Comparison of ENCODE assay signal across 8 cellular contexts in genomic region chr16:180921-181667, GRCh38. TPM values are rescaled to one million over a fixed set of nuclear protein-coding genes. Genes with fewer than 3 reads are reported as not detected.
DNase-seq lines count a peak whose midpoint lies in the region; ATAC-seq, FAIRE-seq and TF ChIP-seq lines count a peak whose summit lies in the region.

No MANE protein-coding gene starts in this region.

- H3K9me3 Mint-ChIP-seq in GM23338, result no peaks in the 10 kb centered on the region; the same call in 2 of the 3 replicates

- H3K27ac Mint-ChIP-seq in GM23338, result no peak overlapping the region

- H3K27me3 ChIP-seq in BJ (ENCODE audit: control insufficient read depth, insufficient read depth, low read length) (peaks cover 10% of the 10 kb centered on the region), GM23338 (ENCODE audit: insufficient read depth) (peaks cover 48% of the 10 kb centered on the region), bronchial epithelial cell (ENCODE audit: control insufficient read depth, insufficient read depth, low read length) (peaks cover 13% of the 10 kb centered on the region)

- DNase-seq in BJ (ENCODE audit: low read depth) (no peak), GM23338 (ENCODE audit: low spot score) (peak; percentile 92), NCI-H2196 (lab: John Stamatoyannopoulos, UW; ENCODE audit: unreplicated experiment) (peak; percentile 90), bronchial epithelial cell (ENCODE audit: low read depth) (peak; percentile 24), islet precursor cell (peak; percentile 87)
- DNase-seq in activated CD4-positive, CD25-positive, alpha-beta regulatory T cell (lab: John Stamatoyannopoulos, UW), result peak; percentile 70 to 77 (median 72)
- peak; percentile 80 to 85 for DNase-seq in stimulated activated CD4-positive, alpha-beta T cell treated with anti-CD3 and anti-CD28 coated beads, Interleukin-15, amount 100 ng/mL, for 48 hours (ENCODE audit: low read depth in 2 of 2)

- H3K4me2 ChIP-seq in GM23338, result peak overlapping the region; percentile 80

- no peaks in the 10 kb centered on the region; the same call in 1 of the 3 replicates for H3K4me1 Mint-ChIP-seq in GM23338

- peaks cover 8% of the 10 kb centered on the region for H4K20me1 ChIP-seq in GM23338 (replicated peaks; ENCODE audit: insufficient read depth)

- no peaks in the 10 kb centered on the region; the same call in 1 of the 2 replicates for H3K4me1 ChIP-seq in GM23338 (ENCODE audit: insufficient read depth)

- H3K9me2 ChIP-seq in GM23338 (ENCODE audit: insufficient read depth), result no peaks in the 10 kb centered on the region

- CTCF ChIA-PET in BJ (lab: Yijun Ruan, JAX), result interaction anchor here (0.6 to 2.3 kb wide), 34 partner anchors 9 to 182 kb away, joined by 3 to 18 read pairs (median 4); partner anchors contain the start of gene LUC7L

- ATAC-seq in GM23338, result peak; percentile 73
- ATAC-seq in HG02678 (IDR thresholded peaks at IDR 0.05; ENCODE audit: unreplicated experiment), result no peak

- no peak overlapping the region for H3K27ac ChIP-seq in GM23338 (ENCODE audit: low read depth)

- peaks cover 26% of the 10 kb centered on the region; the same call in 1 of the 2 replicates for H3F3A ChIP-seq in GM23338 (replicated peaks; ENCODE audit: low read depth)

- peak overlapping the region; percentile 66 for H3K4me3 Mint-ChIP-seq in GM23338

- peaks cover 44% of the 10 kb centered on the region for H3K27me3 Mint-ChIP-seq in GM23338 (ENCODE audit: insufficient read depth, low read depth, poor library complexity)

- H3K36me3 ChIP-seq in BJ (ENCODE audit: control insufficient read depth, insufficient read depth, low read length) (no peaks in the 10 kb centered on the region; the same call in 1 of the 2 replicates), GM23338 (ENCODE audit: insufficient read depth) (no peaks in the 10 kb centered on the region), bronchial epithelial cell (ENCODE audit: control insufficient read depth, insufficient read depth, low read length) (peaks cover 4% of the 10 kb centered on the region)

- peak overlapping the region; percentile 56; the same call in 1 of the 2 replicates for H2AFZ ChIP-seq in GM23338

- peaks cover 12% of the 10 kb centered on the region; the same call in 2 of the 3 replicates for H3K36me3 Mint-ChIP-seq in GM23338 (ENCODE audit: low read depth)

- H3K79me2 ChIP-seq in GM23338 (replicated peaks; ENCODE audit: insufficient read depth), result no peaks in the 10 kb centered on the region

- no peak for FAIRE-seq in bronchial epithelial cell (lab: Jason Lieb, UNC)

- POLR2A ChIA-PET in BJ (lab: Charles Lee), result interaction anchor here (0.5 kb wide), 1 partner anchor 65 kb away, joined by 11 read pairs; no protein-coding TSS in a partner anchor

- TF ChIP-seq CTCF in BJ (IDR thresholded peaks at IDR 0.05; ENCODE audit: insufficient read depth, low read depth, low read length) (peak; percentile 89), GM23338 (conservative IDR thresholded peaks at IDR 0.05; ENCODE audit: low read depth in 2 of 2) (peak; percentile 80 to 92), bronchial epithelial cell (IDR thresholded peaks at IDR 0.05; ENCODE audit: insufficient read depth, low read length, severe bottlenecking) (peak; percentile 97)

- peak overlapping the region; percentile 29; the same call in 1 of the 2 replicates for H3K4me3 ChIP-seq in BJ (ENCODE audit: low read depth, low read length)
- peak overlapping the region; percentile 53 for H3K4me3 ChIP-seq in GM23338
- peak overlapping the region; percentile 26 for H3K4me3 ChIP-seq in bronchial epithelial cell (ENCODE audit: low read depth, low read length)

TF ChIP-seq in GM23338, 12 proteins besides CTCF, POLR2A, EP300 and RAD21 (continues in another document):
- TF ChIP-seq, protein P1, sequence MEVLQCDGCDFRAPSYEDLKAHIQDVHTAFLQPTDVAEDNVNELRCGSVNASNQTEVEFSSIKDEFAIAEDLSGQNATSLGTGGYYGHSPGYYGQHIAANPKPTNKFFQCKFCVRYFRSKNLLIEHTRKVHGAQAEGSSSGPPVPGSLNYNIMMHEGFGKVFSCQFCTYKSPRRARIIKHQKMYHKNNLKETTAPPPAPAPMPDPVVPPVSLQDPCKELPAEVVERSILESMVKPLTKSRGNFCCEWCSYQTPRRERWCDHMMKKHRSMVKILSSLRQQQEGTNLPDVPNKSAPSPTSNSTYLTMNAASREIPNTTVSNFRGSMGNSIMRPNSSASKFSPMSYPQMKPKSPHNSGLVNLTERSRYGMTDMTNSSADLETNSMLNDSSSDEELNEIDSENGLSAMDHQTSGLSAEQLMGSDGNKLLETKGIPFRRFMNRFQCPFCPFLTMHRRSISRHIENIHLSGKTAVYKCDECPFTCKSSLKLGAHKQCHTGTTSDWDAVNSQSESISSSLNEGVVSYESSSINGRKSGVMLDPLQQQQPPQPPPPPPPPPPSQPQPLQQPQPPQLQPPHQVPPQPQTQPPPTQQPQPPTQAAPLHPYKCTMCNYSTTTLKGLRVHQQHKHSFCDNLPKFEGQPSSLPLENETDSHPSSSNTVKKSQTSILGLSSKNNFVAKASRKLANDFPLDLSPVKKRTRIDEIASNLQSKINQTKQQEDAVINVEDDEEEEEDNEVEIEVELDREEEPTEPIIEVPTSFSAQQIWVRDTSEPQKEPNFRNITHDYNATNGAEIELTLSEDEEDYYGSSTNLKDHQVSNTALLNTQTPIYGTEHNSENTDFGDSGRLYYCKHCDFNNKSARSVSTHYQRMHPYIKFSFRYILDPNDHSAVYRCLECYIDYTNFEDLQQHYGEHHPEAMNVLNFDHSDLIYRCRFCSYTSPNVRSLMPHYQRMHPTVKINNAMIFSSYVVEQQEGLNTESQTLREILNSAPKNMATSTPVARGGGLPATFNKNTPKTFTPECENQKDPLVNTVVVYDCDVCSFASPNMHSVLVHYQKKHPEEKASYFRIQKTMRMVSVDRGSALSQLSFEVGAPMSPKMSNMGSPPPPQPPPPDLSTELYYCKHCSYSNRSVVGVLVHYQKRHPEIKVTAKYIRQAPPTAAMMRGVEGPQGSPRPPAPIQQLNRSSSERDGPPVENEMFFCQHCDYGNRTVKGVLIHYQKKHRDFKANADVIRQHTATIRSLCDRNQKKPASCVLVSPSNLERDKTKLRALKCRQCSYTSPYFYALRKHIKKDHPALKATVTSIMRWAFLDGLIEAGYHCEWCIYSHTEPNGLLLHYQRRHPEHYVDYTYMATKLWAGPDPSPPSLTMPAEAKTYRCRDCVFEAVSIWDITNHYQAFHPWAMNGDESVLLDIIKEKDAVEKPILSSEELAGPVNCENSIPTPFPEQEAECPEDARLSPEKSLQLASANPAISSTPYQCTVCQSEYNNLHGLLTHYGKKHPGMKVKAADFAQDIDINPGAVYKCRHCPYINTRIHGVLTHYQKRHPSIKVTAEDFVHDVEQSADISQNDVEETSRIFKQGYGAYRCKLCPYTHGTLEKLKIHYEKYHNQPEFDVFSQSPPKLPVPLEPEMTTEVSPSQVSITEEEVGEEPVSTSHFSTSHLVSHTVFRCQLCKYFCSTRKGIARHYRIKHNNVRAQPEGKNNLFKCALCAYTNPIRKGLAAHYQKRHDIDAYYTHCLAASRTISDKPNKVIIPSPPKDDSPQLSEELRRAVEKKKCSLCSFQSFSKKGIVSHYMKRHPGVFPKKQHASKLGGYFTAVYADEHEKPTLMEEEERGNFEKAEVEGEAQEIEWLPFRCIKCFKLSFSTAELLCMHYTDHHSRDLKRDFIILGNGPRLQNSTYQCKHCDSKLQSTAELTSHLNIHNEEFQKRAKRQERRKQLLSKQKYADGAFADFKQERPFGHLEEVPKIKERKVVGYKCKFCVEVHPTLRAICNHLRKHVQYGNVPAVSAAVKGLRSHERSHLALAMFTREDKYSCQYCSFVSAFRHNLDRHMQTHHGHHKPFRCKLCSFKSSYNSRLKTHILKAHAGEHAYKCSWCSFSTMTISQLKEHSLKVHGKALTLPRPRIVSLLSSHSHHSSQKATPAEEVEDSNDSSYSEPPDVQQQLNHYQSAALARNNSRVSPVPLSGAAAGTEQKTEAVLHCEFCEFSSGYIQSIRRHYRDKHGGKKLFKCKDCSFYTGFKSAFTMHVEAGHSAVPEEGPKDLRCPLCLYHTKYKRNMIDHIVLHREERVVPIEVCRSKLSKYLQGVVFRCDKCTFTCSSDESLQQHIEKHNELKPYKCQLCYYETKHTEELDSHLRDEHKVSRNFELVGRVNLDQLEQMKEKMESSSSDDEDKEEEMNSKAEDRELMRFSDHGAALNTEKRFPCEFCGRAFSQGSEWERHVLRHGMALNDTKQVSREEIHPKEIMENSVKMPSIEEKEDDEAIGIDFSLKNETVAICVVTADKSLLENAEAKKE (CRISPR knock-in tag; IDR thresholded peaks at IDR 0.05), result no peak
- TF ChIP-seq POLR2AphosphoS5 (IDR thresholded peaks at IDR 0.05; ENCODE audit: low read depth) (peak; percentile 58), CREB1 (CRISPR knock-in tag; IDR thresholded peaks at IDR 0.05; ENCODE audit: low read depth) (0 out of 2 replicates have a peak, but pooled peaks have one; percentile 64)

RNA-seq across cellular contexts. Expression of gene HBQ1, which starts 0.8 kb away (rescaled TPM):
- polyA plus RNA-seq in BJ (2011; rRNA removed) (0.18 TPM in 1 of 2 replicates, not detected in the other), GM23338 (2016; fragmentation: Nextera tagmentation; extraction: Ambion mirVana) (8.3 and 8.5 TPM in 2 replicates)
- polyA minus RNA-seq in BJ (2011; rRNA and poly(A)+ RNA removed), result not detected in 2 replicates
- 3.1 and 6.6 TPM in 2 replicates for total RNA-seq in GM23338 (2014; rRNA removed; shearing (Covaris generic))
- total RNA-seq in bronchial epithelial cell, result not detected in 2 replicates

RNA-seq across cellular contexts. Expression of gene HBA1, which starts 4.6 kb away (rescaled TPM):
- polyA plus RNA-seq in BJ (2011; rRNA removed), result 0.20 TPM in 1 of 2 replicates, not detected in the other
- polyA minus RNA-seq in BJ (2011; rRNA and poly(A)+ RNA removed), result 1.3 TPM in 1 of 2 replicates, not detected in the other
- total RNA-seq in GM23338 (2014; rRNA removed; shearing (Covaris generic)), result not detected in 2 replicates
- 3.4 and 6.7 TPM in 2 replicates for polyA plus RNA-seq in GM23338 (2016; fragmentation: Nextera tagmentation; extraction: Ambion mirVana)
- total RNA-seq in bronchial epithelial cell, result not detected in 2 replicates

RNA-seq across cellular contexts. Expression of gene HBA2, which starts 8.4 kb away (rescaled TPM):
- 0.17 TPM in 1 of 2 replicates, not detected in the other for polyA plus RNA-seq in BJ (2011; rRNA removed)
- 0.81 TPM in 1 of 2 replicates, not detected in the other for polyA minus RNA-seq in BJ (2011; rRNA and poly(A)+ RNA removed)
- 1.9 TPM in 1 of 2 replicates, not detected in the other for total RNA-seq in GM23338 (2014; rRNA removed; shearing (Covaris generic))
- polyA plus RNA-seq in GM23338 (2016; fragmentation: Nextera tagmentation; extraction: Ambion mirVana), result 7.8 and 11.7 TPM in 2 replicates
- not detected in 2 replicates for total RNA-seq in bronchial epithelial cell

RNA-seq across cellular contexts. Expression of gene HBM, which starts 15.3 kb away (rescaled TPM):
- polyA plus RNA-seq in BJ (2011; rRNA removed) (not detected in 2 replicates), GM23338 (2016; fragmentation: Nextera tagmentation; extraction: Ambion mirVana) (0.68 TPM in 1 of 2 replicates, not detected in the other)
- not detected in 2 replicates for polyA minus RNA-seq in BJ (2011; rRNA and poly(A)+ RNA removed)
- not detected in 2 replicates for total RNA-seq in GM23338 (2014; rRNA removed; shearing (Covaris generic))
- not detected in 2 replicates for total RNA-seq in bronchial epithelial cell

RNA-seq across cellular contexts. Expression of gene HBZ, which starts 28.6 kb away (rescaled TPM):
- polyA plus RNA-seq in BJ (2011; rRNA removed) (not detected in 2 replicates), GM23338 (2016; fragmentation: Nextera tagmentation; extraction: Ambion mirVana) (0.39 TPM in 1 of 2 replicates, not detected in the other)
- 0.24 and 0.41 TPM in 2 replicates for polyA minus RNA-seq in BJ (2011; rRNA and poly(A)+ RNA removed)
- total RNA-seq in GM23338 (2014; rRNA removed; shearing (Covaris generic)), result not detected in 2 replicates
- not detected in 2 replicates for total RNA-seq in bronchial epithelial cell
